In genomic region chr4:85720736-85721135, GRCh38 we compare ENCODE assay signal across 17 cellular contexts.
DNase-seq lines count a peak whose midpoint lies in the region; ATAC-seq and TF ChIP-seq lines count a peak whose summit lies in the region.
"Had no signal": no experiment of that assay in that cellular context is flagged by ENCODE, and none has a peak within 500 bp of the region (broad histone marks: within the 10 kb centered on the region; RNA-seq: fewer than 3 reads in every experiment).

No MANE protein-coding gene starts in this region.

- no peaks in the 10 kb centered on the region for H3F3A ChIP-seq in OCI-LY1 (ENCODE audit: insufficient read depth, low read length)

- H3K18ac ChIP-seq in mesendoderm (ENCODE audit: low read length): no peak overlapping the region

- no peak overlapping the region for H3K23ac ChIP-seq in mesendoderm (ENCODE audit: low read length)

- no peak overlapping the region for H2BK120ac ChIP-seq in mesendoderm (ENCODE audit: low read depth, low read length)

- no peak overlapping the region for H2AFZ ChIP-seq in OCI-LY1 (ENCODE audit: low read length)

- H3K27ac ChIP-seq in OCI-LY1 (ENCODE audit: low read depth, low read length, poor library complexity, severe bottlenecking) (peak overlapping the region; percentile 22), mesendoderm (ENCODE audit: low read depth, low read length) (no peak overlapping the region)
- H3K27ac ChIP-seq: lower lobe of right lung, Peyer's patch, stomach had no signal

- H3K9me2 ChIP-seq in OCI-LY1 (ENCODE audit: low read depth, low read length): no peaks in the 10 kb centered on the region

- no peak overlapping the region for H3K4me2 ChIP-seq in OCI-LY1 (ENCODE audit: low read length)
- no peak overlapping the region for H3K4me2 ChIP-seq in mesendoderm (ENCODE audit: low read length)

- peaks cover 36% of the 10 kb centered on the region for H3K36me3 ChIP-seq in OCI-LY1 (ENCODE audit: insufficient read depth, low read length)
- H3K36me3 ChIP-seq in mesendoderm (ENCODE audit: control insufficient read depth, insufficient read depth, low read length): no peaks in the 10 kb centered on the region
- H3K36me3 ChIP-seq: Peyer's patch had no signal

- H3K79me2 ChIP-seq in OCI-LY1 (ENCODE audit: insufficient read depth, low read length) (peaks cover 3% of the 10 kb centered on the region; the same call in 1 of the 2 replicates), mesendoderm (ENCODE audit: control insufficient read depth, insufficient read depth, low read length) (no peaks in the 10 kb centered on the region)

- H4K8ac ChIP-seq in mesendoderm (ENCODE audit: low read depth, low read length): no peak overlapping the region

- H3K56ac ChIP-seq in mesendoderm (ENCODE audit: low read length): no peak overlapping the region

- no peaks in the 10 kb centered on the region for H3K27me3 ChIP-seq in OCI-LY1 (ENCODE audit: insufficient read depth, low read length)
- H3K27me3 ChIP-seq in mesendoderm (ENCODE audit: insufficient read depth, low read length, poor library complexity): no peaks in the 10 kb centered on the region
- H3K27me3 ChIP-seq: Peyer's patch, stomach had no signal

- H3K4me1 ChIP-seq in OCI-LY1 (ENCODE audit: insufficient read depth, low read length, severe bottlenecking): peaks cover 48% of the 10 kb centered on the region
- H3K4me1 ChIP-seq in mesendoderm (ENCODE audit: control insufficient read depth, low read depth, low read length): no peaks in the 10 kb centered on the region

- H3K4ac ChIP-seq in mesendoderm (ENCODE audit: low read depth, low read length): no peak overlapping the region

- no peak overlapping the region for H4K5ac ChIP-seq in mesendoderm (ENCODE audit: low read length)

- DNase-seq in ELR (ENCODE audit: low read depth): peak; percentile 70
- peak; percentile 85 for DNase-seq in epithelial cell of esophagus (ENCODE audit: low read depth)
- DNase-seq in mesendoderm: peak; percentile 9
- no peak for DNase-seq in T-helper 9 cell
- no peak for DNase-seq in NCI-H510A (lab: John Stamatoyannopoulos, UW)
- no peak for DNase-seq in SKM-1 (lab: John Stamatoyannopoulos, UW; ENCODE audit: unreplicated experiment)
- DNase-seq: activated CD4-positive, alpha-beta memory T cell treated with anti-CD3 and anti-CD28 coated beads, Interleukin-2, amount 10 ng/mL, durations not matched to agents 7 days and 5 days; central memory CD4-positive, alpha-beta T cell; GF-D8; lower lobe of right lung; NCI-H1092; NCI-H510A treated with DMSO at 0.1 percent for 48 hours; Peyer's patch; stomach; T1000 had no signal

- no peaks in the 10 kb centered on the region for H4K20me1 ChIP-seq in OCI-LY1 (ENCODE audit: insufficient read depth, low read length)

- TF ChIP-seq CTCF in OCI-LY1 (IDR thresholded peaks at IDR 0.05; ENCODE audit: low read length): no peak
- no peak for TF ChIP-seq CTCF in epithelial cell of esophagus (IDR thresholded peaks at IDR 0.05; ENCODE audit: insufficient read depth, low read depth, low read length, missing control alignments)

- ATAC-seq in HG02588 (IDR thresholded peaks at IDR 0.05; ENCODE audit: unreplicated experiment): no peak
- ATAC-seq: lower lobe of right lung had no signal

- no peaks in the 10 kb centered on the region for H3K9me3 ChIP-seq in OCI-LY1 (ENCODE audit: low read length)
- H3K9me3 ChIP-seq: lower lobe of right lung, Peyer's patch, stomach had no signal

- no peak overlapping the region for H3K9ac ChIP-seq in OCI-LY1 (ENCODE audit: low read length)
- H3K9ac ChIP-seq in mesendoderm (ENCODE audit: low read length): no peak overlapping the region

- H2AK5ac ChIP-seq in mesendoderm (ENCODE audit: low read length): no peak overlapping the region

- H3K4me3 ChIP-seq in OCI-LY1 (ENCODE audit: low read depth, low read length, poor library complexity, severe bottlenecking) (no peak overlapping the region), epithelial cell of esophagus (ENCODE audit: low read length) (no peak overlapping the region), mesendoderm (ENCODE audit: low read length) (no peak overlapping the region)
- H3K4me3 ChIP-seq: lower lobe of right lung, Peyer's patch, stomach had no signal

- H3K79me1 ChIP-seq in mesendoderm (ENCODE audit: low read length): no peaks in the 10 kb centered on the region

- WGBS in mesendoderm (ENCODE audit: extremely low coverage, insufficient coverage, low lambda C conversion rate): no CpG with 5 or more reads among the region's 3 CpGs

- H2BK5ac ChIP-seq in mesendoderm (ENCODE audit: low read length): no peak overlapping the region

- no peak overlapping the region for H2BK15ac ChIP-seq in mesendoderm (replicated peaks; ENCODE audit: low read depth)

Comparison
In these comparisons a context has a peak if more than half of its experiments do, and no peak if none do; other contexts are left out.
1. DNase-seq: peak in ELR (single experiment), epithelial cell of esophagus (single experiment) and mesendoderm (single experiment); none in T-helper 9 cell (single experiment), NCI-H510A (single experiment) and SKM-1 (single experiment).